7 cellular contexts compared by ENCODE assay signal in the genomic region with DNA sequence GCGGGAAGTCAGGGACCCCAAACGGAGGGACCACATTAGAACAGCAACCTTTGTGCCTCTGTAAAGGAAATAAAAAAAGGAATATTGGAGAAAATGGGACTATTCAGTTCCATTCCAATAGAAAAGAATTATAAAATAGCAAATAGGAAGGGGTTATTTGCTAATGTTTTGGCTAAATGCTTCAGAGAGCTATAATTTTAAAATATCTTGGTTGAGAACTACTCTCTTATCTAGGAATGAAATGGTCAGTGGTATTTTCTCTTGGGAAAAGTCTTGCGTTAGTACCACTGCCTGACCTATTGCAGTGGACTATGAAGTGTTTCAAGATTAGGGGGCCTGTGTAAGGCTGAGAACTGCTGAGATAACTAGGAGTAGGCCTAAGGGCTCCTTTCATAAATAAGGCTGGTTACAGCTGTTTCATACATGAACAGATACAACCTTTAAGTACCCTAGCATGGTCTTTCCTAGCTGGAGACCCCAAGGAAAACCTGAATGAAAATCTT. TPM values are rescaled to one million over a fixed set of nuclear protein-coding genes. Genes with fewer than 3 reads are reported as not detected.
A peak's percentile ranks its signal among the peaks of the same experiment; 100 is the strongest.
DNase-seq lines count a peak whose midpoint lies in the region; ATAC-seq, FAIRE-seq and TF ChIP-seq lines count a peak whose summit lies in the region.

No MANE protein-coding gene starts in this region.

- no peaks in the 10 kb centered on the region for H3K36me3 ChIP-seq in body of pancreas (replicated peaks in 1 of 2; ENCODE audit: insufficient read depth in 1 of 2, low read depth in 2 of 2)
- H3K36me3 ChIP-seq in kidney (ENCODE audit: control insufficient read depth in 1 of 2, insufficient read depth in 2 of 2, low read length in 2 of 2) = no peaks in the 10 kb centered on the region
- H3K36me3 ChIP-seq in stomach = no peaks in the 10 kb centered on the region

- peak overlapping the region; percentile 66 to 89 (median 80) for H3K27ac ChIP-seq in body of pancreas
- peak overlapping the region; percentile 65 to 81 for H3K27ac ChIP-seq in kidney (ENCODE audit: low read depth in 2 of 2, low read length in 2 of 2)
- peak overlapping the region; percentile 55 to 99 (median 91) for H3K27ac ChIP-seq in stomach
- H3K27ac ChIP-seq in dorsolateral prefrontal cortex = peak overlapping the region in 5 of 59 donors; percentile 2 to 78 (median 21)

- H3K4me1 ChIP-seq in body of pancreas = peaks cover 46% of the 10 kb centered on the region
- peaks cover 7 to 29% of the 10 kb centered on the region in 2 donors for H3K4me1 ChIP-seq in kidney (ENCODE audit: control insufficient read depth in 1 of 2, insufficient read depth in 1 of 2, low read depth in 1 of 2, low read length in 2 of 2)
- H3K4me1 ChIP-seq in stomach = peaks cover 24 to 62% (median 48%) of the 10 kb centered on the region in 4 donors

- TF ChIP-seq POLR2A in body of pancreas (IDR thresholded peaks at IDR 0.05) = no peak
- no peak for TF ChIP-seq POLR2A in stomach (IDR thresholded peaks at IDR 0.05)

- TF ChIP-seq CTCF in body of pancreas (IDR thresholded peaks at IDR 0.05) = no peak
- no peak for TF ChIP-seq CTCF in kidney (IDR thresholded peaks at IDR 0.05; ENCODE audit: borderline replicate concordance, extremely low read depth, insufficient read depth)
- no peak for TF ChIP-seq CTCF in stomach (IDR thresholded peaks at IDR 0.05)
- no peak for TF ChIP-seq CTCF in dorsolateral prefrontal cortex (IDR thresholded peaks at IDR 0.05 in 54 of 56, conservative IDR thresholded peaks at IDR 0.05 in 2 of 56; ENCODE audit: low read depth in 1 of 56, partially characterized antibody in 56 of 56)

- TF ChIP-seq EP300 in stomach (IDR thresholded peaks at IDR 0.05) = no peak

- 83 to 87% methylated on average over 3 of the region's 3 CpGs for WGBS in body of pancreas, 2 donors
- WGBS in stomach, 5 donors = 65 to 77% (median 72%) methylated on average over 3 of the region's 3 CpGs

- DNase-seq in NCI-H226 (peak; percentile 71), body of pancreas (no peak), kidney (no peak), stomach (no peak), dorsolateral prefrontal cortex (no peak)

- intact Hi-C loops in body of pancreas (cut with DNase I) (no loop called here), kidney (cut with DNase I) (no loop called here), stomach (cut with DNase I; ENCODE audit: low total_unique reads) (no loop called here), dorsolateral prefrontal cortex (cut with DNase I) (no loop called here)

- H3K9ac ChIP-seq in kidney (ENCODE audit: low read length in 2 of 2) = peak overlapping the region in 1 of 2 donors; percentile 57

- H3K27me3 ChIP-seq in body of pancreas = no peaks in the 10 kb centered on the region
- H3K27me3 ChIP-seq in stomach = no peaks in the 10 kb centered on the region
- no peaks in the 10 kb centered on the region for H3K27me3 ChIP-seq in dorsolateral prefrontal cortex

- H3K9me3 ChIP-seq in body of pancreas (no peaks in the 10 kb centered on the region), kidney (ENCODE audit: control insufficient read depth in 1 of 2, low read length in 2 of 2) (no peaks in the 10 kb centered on the region), stomach (no peaks in the 10 kb centered on the region)

- no peak overlapping the region for H3K4me3 ChIP-seq in body of pancreas
- no peak overlapping the region for H3K4me3 ChIP-seq in kidney (ENCODE audit: low read length in 2 of 2)
- H3K4me3 ChIP-seq in stomach = no peak overlapping the region
- no peak overlapping the region for H3K4me3 ChIP-seq in dorsolateral prefrontal cortex

- ATAC-seq in body of pancreas (no peak), HG02852 (IDR thresholded peaks at IDR 0.05; ENCODE audit: unreplicated experiment) (no peak), GM19351 (IDR thresholded peaks at IDR 0.05; ENCODE audit: unreplicated experiment) (no peak)

- no peak for FAIRE-seq in kidney (lab: Jason Lieb, UNC)

RNA-seq across cellular contexts. Expression of a gene that starts 6.9 kb away (rescaled TPM):
- 10 to 100 TPM; 11.2 to 16.8 TPM for total RNA-seq in body of pancreas
- 33.9 TPM for total RNA-seq in kidney
- polyA plus RNA-seq in kidney (ENCODE audit: insufficient read depth, low read depth, low replicate concordance) = 7.9 TPM
- 10 to 100 TPM; 11.7 to 79.1 (median 29.6) TPM for total RNA-seq in stomach
- polyA plus RNA-seq in stomach = 10 to 100 TPM in 2 of 3 donors, 1 to 10 TPM in 1; 5.0 to 29.8 (median 12.9) TPM
- total RNA-seq in dorsolateral prefrontal cortex = 1 to 10 TPM in 119 of 120 experiments, under 1 TPM in 1; 0.76 to 9.5 (median 2.7) TPM
